In the genomic region with DNA sequence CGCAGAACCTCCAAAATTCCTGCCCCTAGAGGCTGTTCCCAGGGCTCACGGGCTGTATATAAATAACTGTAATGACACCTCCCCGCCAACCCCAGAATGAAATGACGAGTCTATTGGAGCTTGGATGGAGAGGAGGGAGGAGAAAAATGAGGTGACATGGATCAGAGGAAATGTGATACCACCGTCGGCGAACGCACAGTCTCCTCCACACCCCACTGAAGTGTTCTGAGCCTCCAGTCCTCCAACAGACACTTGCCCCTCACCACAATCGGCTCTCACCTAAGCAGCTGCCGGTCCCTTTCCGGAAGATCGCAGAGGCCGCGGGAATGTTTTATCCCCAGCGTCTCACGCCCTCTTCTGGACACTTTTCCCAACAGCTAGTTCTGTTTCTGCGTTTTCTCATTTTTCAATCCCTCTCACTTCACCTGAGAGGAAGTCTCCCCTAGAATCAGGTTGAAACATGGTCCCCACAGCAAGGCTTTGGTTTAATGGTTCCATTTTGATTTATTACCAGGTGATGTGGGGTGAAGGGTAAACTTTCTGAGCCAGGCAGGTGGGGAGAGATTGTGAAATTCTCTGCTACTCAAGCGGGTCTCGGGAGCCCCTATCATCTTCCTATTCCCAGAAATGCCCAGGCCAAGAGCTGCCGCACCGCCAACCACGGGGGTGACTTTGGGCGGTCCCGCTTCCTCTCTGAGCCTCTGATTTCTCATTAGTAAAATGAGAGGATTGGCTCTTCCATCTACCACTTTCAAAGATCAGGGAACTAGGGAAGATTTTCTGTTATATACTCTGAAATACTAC, we compare ENCODE assay signal across 8 cellular contexts. TPM values are rescaled to one million over a fixed set of nuclear protein-coding genes. Genes with fewer than 3 reads are reported as not detected.
DNase-seq lines count a peak whose midpoint lies in the region; ATAC-seq and TF ChIP-seq lines count a peak whose summit lies in the region.

No MANE protein-coding gene starts in this region.

- peaks cover 8% of the 10 kb centered on the region for H3K4me1 Mint-ChIP-seq in stimulated activated memory B cell treated with anti-CD40 and anti-IgM and Interleukin-4, amounts not matched to agents 10 μg/mL and 1 μg/mL and 100 μg/mL, for 72 hours

- H3K9me3 ChIP-seq in HEK293 (ENCODE audit: control insufficient read depth, insufficient read depth, low read depth, low read length): no peaks in the 10 kb centered on the region
- no peaks in the 10 kb centered on the region for H3K9me3 ChIP-seq in colonic mucosa
- H3K9me3 ChIP-seq in right lobe of liver: no peaks in the 10 kb centered on the region

- peaks cover 54% of the 10 kb centered on the region for H3K27me3 Mint-ChIP-seq in stimulated activated memory B cell treated with anti-CD40 and anti-IgM and Interleukin-4, amounts not matched to agents 10 μg/mL and 1 μg/mL and 100 μg/mL, for 72 hours

- peaks cover 5% of the 10 kb centered on the region for H3K36me3 Mint-ChIP-seq in stimulated activated memory B cell treated with anti-CD40 and anti-IgM and Interleukin-4, amounts not matched to agents 10 μg/mL and 1 μg/mL and 100 μg/mL, for 72 hours

- CTCF ChIA-PET in HEK293 (lab: Yijun Ruan, JAX): interaction anchor here (0.6 to 5.5 kb wide), 63 partner anchors 8 to 743 kb away, joined by 3 to 67 read pairs (median 4); a partner anchor contains a TSS

- H3K36me3 ChIP-seq in HEK293 (ENCODE audit: control insufficient read depth in 2 of 2, insufficient read depth in 1 of 2, low read length in 2 of 2) (no peaks in the 10 kb centered on the region), colonic mucosa (no peaks in the 10 kb centered on the region), right lobe of liver (no peaks in the 10 kb centered on the region)

- no peak overlapping the region for H3K27ac ChIP-seq in HEK293 (ENCODE audit: extremely low read depth, low read depth, low read length)
- H3K27ac ChIP-seq in colonic mucosa: no peak overlapping the region
- no peak overlapping the region for H3K27ac ChIP-seq in right lobe of liver

- POLR2A ChIA-PET in HEK293 (lab: Yijun Ruan, JAX): no interaction called here

- H3K9ac ChIP-seq in colonic mucosa (ENCODE audit: low read depth in 2 of 2, low read length in 2 of 2): no peak overlapping the region

- 16% methylated on average over 24 of the region's 24 CpGs for WGBS in right lobe of liver (ENCODE audit: insufficient coverage, low coverage, low lambda C conversion rate, missing lambda C conversion rate)

- H3K27ac Mint-ChIP-seq in stimulated activated memory B cell treated with anti-CD40 and anti-IgM and Interleukin-4, amounts not matched to agents 10 μg/mL and 1 μg/mL and 100 μg/mL, for 72 hours: no peak overlapping the region

- H3K4me1 ChIP-seq in HEK293 (ENCODE audit: control insufficient read depth, insufficient read depth, low read length) (no peaks in the 10 kb centered on the region), colonic mucosa (no peaks in the 10 kb centered on the region), right lobe of liver (no peaks in the 10 kb centered on the region)

- TF ChIP-seq CTCF in HEK293 (tag by site-specific recombination; IDR thresholded peaks at IDR 0.05) (peak; percentile 83), colonic mucosa (IDR thresholded peaks at IDR 0.05) (peak; percentile 63), right lobe of liver (IDR thresholded peaks at IDR 0.05) (peak; percentile 58 to 77 (median 66))

- H3K27me3 ChIP-seq in colonic mucosa (no peaks in the 10 kb centered on the region), right lobe of liver (no peaks in the 10 kb centered on the region)

- peak; percentile 51 for DNase-seq in COLO829 (ENCODE audit: low spot score)
- DNase-seq in NCI-H774 (lab: John Stamatoyannopoulos, UW): peak; percentile 61
- peak; percentile 72 for DNase-seq in colonic mucosa
- peak in 2 of 3 donors; percentile 37 to 56 for DNase-seq in right lobe of liver

- intact Hi-C loops in colonic mucosa (cut with DNase I): loop anchor here (5.0 kb wide), 1 partner anchor 197 kb away; no protein-coding TSS in a partner anchor
- intact Hi-C loops in right lobe of liver (cut with DNase I): loop anchor here in 1 of 2 donors (10.0 kb wide), 1 partner anchor 189 kb away; no protein-coding TSS in a partner anchor

- ATAC-seq in right lobe of liver (peak; percentile 85 to 92 (median 88)), GM21786 (IDR thresholded peaks at IDR 0.05; ENCODE audit: unreplicated experiment) (no peak), HG03097 (IDR thresholded peaks at IDR 0.05; ENCODE audit: low FRiP score, unreplicated experiment) (no peak)
- ATAC-seq in stimulated activated memory B cell treated with anti-CD40 and anti-IgM and Interleukin-4, amounts not matched to agents 10 μg/mL and 1 μg/mL and 100 μg/mL, for 72 hours: no peak

- no peak overlapping the region for H3K4me3 ChIP-seq in HEK293 (ENCODE audit: low read depth, low read length)
- no peak overlapping the region for H3K4me3 ChIP-seq in colonic mucosa
- H3K4me3 ChIP-seq in right lobe of liver: no peak overlapping the region

- H3K4me3 Mint-ChIP-seq in stimulated activated memory B cell treated with anti-CD40 and anti-IgM and Interleukin-4, amounts not matched to agents 10 μg/mL and 1 μg/mL and 100 μg/mL, for 72 hours: no peak overlapping the region

- H3K9me3 Mint-ChIP-seq in stimulated activated memory B cell treated with anti-CD40 and anti-IgM and Interleukin-4, amounts not matched to agents 10 μg/mL and 1 μg/mL and 100 μg/mL, for 72 hours: peaks cover 9% of the 10 kb centered on the region

- no peak for TF ChIP-seq POLR2A in right lobe of liver (IDR thresholded peaks at IDR 0.05)

TF ChIP-seq in HEK293, 187 proteins besides CTCF, POLR2A, EP300 and RAD21 (continues in another document):
- TF ChIP-seq ZBTB21 (tag by site-specific recombination; IDR thresholded peaks at IDR 0.05) (no peak), ZNF302 (tag by site-specific recombination; IDR thresholded peaks at IDR 0.05; ENCODE audit: low read depth) (no peak), FEZF1 (tag by site-specific recombination; IDR thresholded peaks at IDR 0.05) (no peak), IKZF3 (tag by site-specific recombination; IDR thresholded peaks at IDR 0.05) (0 out of 2 replicates have a peak, but pooled peaks have one; percentile 51), ZNF792 (tag by site-specific recombination; IDR thresholded peaks at IDR 0.05) (no peak), ZFP37 (tag by site-specific recombination; IDR thresholded peaks at IDR 0.05) (peak; percentile 86), SETDB1 (IDR thresholded peaks at IDR 0.05; ENCODE audit: insufficient read length, low read length) (no peak), ZNF2 (tag by site-specific recombination; IDR thresholded peaks at IDR 0.05) (no peak; the same call in 1 of the 2 replicates)
- TF ChIP-seq, protein P1, sequence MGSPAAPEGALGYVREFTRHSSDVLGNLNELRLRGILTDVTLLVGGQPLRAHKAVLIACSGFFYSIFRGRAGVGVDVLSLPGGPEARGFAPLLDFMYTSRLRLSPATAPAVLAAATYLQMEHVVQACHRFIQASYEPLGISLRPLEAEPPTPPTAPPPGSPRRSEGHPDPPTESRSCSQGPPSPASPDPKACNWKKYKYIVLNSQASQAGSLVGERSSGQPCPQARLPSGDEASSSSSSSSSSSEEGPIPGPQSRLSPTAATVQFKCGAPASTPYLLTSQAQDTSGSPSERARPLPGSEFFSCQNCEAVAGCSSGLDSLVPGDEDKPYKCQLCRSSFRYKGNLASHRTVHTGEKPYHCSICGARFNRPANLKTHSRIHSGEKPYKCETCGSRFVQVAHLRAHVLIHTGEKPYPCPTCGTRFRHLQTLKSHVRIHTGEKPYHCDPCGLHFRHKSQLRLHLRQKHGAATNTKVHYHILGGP (tag by site-specific recombination; IDR thresholded peaks at IDR 0.05): peak; percentile 39; the same call in 1 of the 2 replicates
- TF ChIP-seq, protein P2, sequence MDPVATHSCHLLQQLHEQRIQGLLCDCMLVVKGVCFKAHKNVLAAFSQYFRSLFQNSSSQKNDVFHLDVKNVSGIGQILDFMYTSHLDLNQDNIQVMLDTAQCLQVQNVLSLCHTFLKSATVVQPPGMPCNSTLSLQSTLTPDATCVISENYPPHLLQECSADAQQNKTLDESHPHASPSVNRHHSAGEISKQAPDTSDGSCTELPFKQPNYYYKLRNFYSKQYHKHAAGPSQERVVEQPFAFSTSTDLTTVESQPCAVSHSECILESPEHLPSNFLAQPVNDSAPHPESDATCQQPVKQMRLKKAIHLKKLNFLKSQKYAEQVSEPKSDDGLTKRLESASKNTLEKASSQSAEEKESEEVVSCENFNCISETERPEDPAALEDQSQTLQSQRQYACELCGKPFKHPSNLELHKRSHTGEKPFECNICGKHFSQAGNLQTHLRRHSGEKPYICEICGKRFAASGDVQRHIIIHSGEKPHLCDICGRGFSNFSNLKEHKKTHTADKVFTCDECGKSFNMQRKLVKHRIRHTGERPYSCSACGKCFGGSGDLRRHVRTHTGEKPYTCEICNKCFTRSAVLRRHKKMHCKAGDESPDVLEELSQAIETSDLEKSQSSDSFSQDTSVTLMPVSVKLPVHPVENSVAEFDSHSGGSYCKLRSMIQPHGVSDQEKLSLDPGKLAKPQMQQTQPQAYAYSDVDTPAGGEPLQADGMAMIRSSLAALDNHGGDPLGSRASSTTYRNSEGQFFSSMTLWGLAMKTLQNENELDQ (tag by site-specific recombination; IDR thresholded peaks at IDR 0.05; ENCODE audit: low read depth): no peak
- TF ChIP-seq, protein P3, sequence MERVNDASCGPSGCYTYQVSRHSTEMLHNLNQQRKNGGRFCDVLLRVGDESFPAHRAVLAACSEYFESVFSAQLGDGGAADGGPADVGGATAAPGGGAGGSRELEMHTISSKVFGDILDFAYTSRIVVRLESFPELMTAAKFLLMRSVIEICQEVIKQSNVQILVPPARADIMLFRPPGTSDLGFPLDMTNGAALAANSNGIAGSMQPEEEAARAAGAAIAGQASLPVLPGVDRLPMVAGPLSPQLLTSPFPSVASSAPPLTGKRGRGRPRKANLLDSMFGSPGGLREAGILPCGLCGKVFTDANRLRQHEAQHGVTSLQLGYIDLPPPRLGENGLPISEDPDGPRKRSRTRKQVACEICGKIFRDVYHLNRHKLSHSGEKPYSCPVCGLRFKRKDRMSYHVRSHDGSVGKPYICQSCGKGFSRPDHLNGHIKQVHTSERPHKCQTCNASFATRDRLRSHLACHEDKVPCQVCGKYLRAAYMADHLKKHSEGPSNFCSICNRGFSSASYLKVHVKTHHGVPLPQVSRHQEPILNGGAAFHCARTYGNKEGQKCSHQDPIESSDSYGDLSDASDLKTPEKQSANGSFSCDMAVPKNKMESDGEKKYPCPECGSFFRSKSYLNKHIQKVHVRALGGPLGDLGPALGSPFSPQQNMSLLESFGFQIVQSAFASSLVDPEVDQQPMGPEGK (tag by site-specific recombination; IDR thresholded peaks at IDR 0.05): peak; percentile 35; the same call in 1 of the 2 replicates

RNA-seq across cellular contexts. Expression of a gene that starts 9.1 kb away (rescaled TPM):
- total RNA-seq in colonic mucosa (100 to 1,000 TPM; 106 to 132 TPM), right lobe of liver (10 to 100 TPM; 13.4 to 25.1 (median 16.6) TPM)

Comparison
In these comparisons a context has a peak if more than half of its experiments do, and no peak if none do; other contexts are left out.
1. ATAC-seq: peak in right lobe of liver (4 of 4); none in GM21786 (single experiment), stimulated activated memory B cell treated with anti-CD40 and anti-IgM and Interleukin-4, amounts not matched to agents 10 μg/mL and 1 μg/mL and 100 μg/mL, for 72 hours (single experiment) and HG03097 (single experiment).
2. RNA of a gene that starts 9.1 kb away (total RNA-seq): 106 to 132 TPM in colonic mucosa; 13.4 to 25.1 TPM in right lobe of liver; every median in the first group is over 4 times any median in the second.
3. Peak in every context shown above with its lines, with median percentiles within 50 percentile points of each other: DNase-seq and CTCF ChIP-seq.